ENCODE assay signal across 2 cellular contexts in genomic region chr4:188206783-188207182, GRCh38.
A peak's percentile ranks its signal among the peaks of the same experiment; 100 is the strongest.
TF ChIP-seq lines count a peak whose summit lies in the region.

No MANE protein-coding gene starts in this region.

TF ChIP-seq in HEK293, 187 proteins besides CTCF, POLR2A, EP300 and RAD21 (continued from another document):
- TF ChIP-seq ZFHX2 (tag by site-specific recombination; conservative IDR thresholded peaks at IDR 0.05) = 0 out of 2 replicates have a peak, but pooled peaks have one; percentile 9

TF ChIP-seq in GM12878, 131 proteins besides CTCF, POLR2A, EP300 and RAD21:
- TF ChIP-seq BCL3 (IDR thresholded peaks at IDR 0.05; ENCODE audit: borderline replicate concordance, insufficient read depth, low read depth, low read length, poor library complexity, severe bottlenecking) (peak; percentile 76), YBX1 (IDR thresholded peaks at IDR 0.05) (no peak)
TF ChIP-seq in GM12878: peak in this region for 1.
